Comparison of ENCODE assay signal across 3 cellular contexts in the genomic region with DNA sequence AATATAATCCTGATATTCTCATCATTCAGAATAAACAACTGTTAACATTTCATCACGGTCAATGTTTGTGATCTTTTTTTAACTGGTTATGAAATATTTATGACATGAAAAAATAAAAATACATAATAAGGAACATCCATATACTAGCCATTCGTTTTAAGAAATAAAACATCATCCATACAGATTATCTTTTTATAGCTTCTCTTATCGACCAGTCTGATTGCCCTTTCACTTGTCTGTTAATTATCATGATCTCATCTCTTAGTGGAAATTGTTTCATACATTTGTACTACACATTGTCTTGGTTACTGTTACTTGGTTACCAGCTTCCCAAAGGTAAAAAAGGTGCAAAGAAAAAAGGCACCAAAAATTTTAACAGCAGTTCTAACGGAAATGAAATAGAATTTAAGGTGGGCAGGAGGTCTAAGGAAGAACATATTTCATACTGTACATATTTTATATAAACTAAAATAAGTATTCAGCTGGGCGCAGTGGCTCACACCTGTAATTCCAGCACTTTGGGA.
TF ChIP-seq lines count a peak whose summit lies in the region.

No MANE protein-coding gene starts in this region.

TF ChIP-seq in A549, 52 proteins besides CTCF, POLR2A, EP300 and RAD21:
- TF ChIP-seq ZSCAN20 (CRISPR knock-in tag; IDR thresholded peaks at IDR 0.05) = no peak
TF ChIP-seq in A549: peak in this region for 0.

TF ChIP-seq in HEK293, 187 proteins besides CTCF, POLR2A, EP300 and RAD21 (continues in another document):
- TF ChIP-seq ZNF704 (tag by site-specific recombination; IDR thresholded peaks at IDR 0.05) (no peak), KLF16 (tag by site-specific recombination; IDR thresholded peaks at IDR 0.05) (no peak), ZNF544 (tag by site-specific recombination; IDR thresholded peaks at IDR 0.05) (no peak), ZBTB6 (tag by site-specific recombination; IDR thresholded peaks at IDR 0.05) (no peak), ZNF624 (tag by site-specific recombination; IDR thresholded peaks at IDR 0.05) (no peak), ZNF776 (tag by site-specific recombination; IDR thresholded peaks at IDR 0.05; ENCODE audit: borderline replicate concordance) (no peak), ZNF529 (tag by site-specific recombination; IDR thresholded peaks at IDR 0.05; ENCODE audit: insufficient replicate concordance) (no peak), ZXDB (tag by site-specific recombination; IDR thresholded peaks at IDR 0.05) (no peak), ZNF350 (tag by site-specific recombination; IDR thresholded peaks at IDR 0.05) (no peak), ZSCAN18 (tag by site-specific recombination; IDR thresholded peaks at IDR 0.05) (no peak), FEZF1 (tag by site-specific recombination; IDR thresholded peaks at IDR 0.05) (peak; percentile 74), ZNF184 (tag by site-specific recombination; IDR thresholded peaks at IDR 0.05) (no peak), ZNF24 (tag by site-specific recombination; IDR thresholded peaks at IDR 0.05) (no peak)
- TF ChIP-seq, protein P1, sequence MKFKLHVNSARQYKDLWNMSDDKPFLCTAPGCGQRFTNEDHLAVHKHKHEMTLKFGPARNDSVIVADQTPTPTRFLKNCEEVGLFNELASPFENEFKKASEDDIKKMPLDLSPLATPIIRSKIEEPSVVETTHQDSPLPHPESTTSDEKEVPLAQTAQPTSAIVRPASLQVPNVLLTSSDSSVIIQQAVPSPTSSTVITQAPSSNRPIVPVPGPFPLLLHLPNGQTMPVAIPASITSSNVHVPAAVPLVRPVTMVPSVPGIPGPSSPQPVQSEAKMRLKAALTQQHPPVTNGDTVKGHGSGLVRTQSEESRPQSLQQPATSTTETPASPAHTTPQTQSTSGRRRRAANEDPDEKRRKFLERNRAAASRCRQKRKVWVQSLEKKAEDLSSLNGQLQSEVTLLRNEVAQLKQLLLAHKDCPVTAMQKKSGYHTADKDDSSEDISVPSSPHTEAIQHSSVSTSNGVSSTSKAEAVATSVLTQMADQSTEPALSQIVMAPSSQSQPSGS (tag by site-specific recombination; IDR thresholded peaks at IDR 0.05; ENCODE audit: low read depth) = peak; percentile 45
- TF ChIP-seq, protein P2, sequence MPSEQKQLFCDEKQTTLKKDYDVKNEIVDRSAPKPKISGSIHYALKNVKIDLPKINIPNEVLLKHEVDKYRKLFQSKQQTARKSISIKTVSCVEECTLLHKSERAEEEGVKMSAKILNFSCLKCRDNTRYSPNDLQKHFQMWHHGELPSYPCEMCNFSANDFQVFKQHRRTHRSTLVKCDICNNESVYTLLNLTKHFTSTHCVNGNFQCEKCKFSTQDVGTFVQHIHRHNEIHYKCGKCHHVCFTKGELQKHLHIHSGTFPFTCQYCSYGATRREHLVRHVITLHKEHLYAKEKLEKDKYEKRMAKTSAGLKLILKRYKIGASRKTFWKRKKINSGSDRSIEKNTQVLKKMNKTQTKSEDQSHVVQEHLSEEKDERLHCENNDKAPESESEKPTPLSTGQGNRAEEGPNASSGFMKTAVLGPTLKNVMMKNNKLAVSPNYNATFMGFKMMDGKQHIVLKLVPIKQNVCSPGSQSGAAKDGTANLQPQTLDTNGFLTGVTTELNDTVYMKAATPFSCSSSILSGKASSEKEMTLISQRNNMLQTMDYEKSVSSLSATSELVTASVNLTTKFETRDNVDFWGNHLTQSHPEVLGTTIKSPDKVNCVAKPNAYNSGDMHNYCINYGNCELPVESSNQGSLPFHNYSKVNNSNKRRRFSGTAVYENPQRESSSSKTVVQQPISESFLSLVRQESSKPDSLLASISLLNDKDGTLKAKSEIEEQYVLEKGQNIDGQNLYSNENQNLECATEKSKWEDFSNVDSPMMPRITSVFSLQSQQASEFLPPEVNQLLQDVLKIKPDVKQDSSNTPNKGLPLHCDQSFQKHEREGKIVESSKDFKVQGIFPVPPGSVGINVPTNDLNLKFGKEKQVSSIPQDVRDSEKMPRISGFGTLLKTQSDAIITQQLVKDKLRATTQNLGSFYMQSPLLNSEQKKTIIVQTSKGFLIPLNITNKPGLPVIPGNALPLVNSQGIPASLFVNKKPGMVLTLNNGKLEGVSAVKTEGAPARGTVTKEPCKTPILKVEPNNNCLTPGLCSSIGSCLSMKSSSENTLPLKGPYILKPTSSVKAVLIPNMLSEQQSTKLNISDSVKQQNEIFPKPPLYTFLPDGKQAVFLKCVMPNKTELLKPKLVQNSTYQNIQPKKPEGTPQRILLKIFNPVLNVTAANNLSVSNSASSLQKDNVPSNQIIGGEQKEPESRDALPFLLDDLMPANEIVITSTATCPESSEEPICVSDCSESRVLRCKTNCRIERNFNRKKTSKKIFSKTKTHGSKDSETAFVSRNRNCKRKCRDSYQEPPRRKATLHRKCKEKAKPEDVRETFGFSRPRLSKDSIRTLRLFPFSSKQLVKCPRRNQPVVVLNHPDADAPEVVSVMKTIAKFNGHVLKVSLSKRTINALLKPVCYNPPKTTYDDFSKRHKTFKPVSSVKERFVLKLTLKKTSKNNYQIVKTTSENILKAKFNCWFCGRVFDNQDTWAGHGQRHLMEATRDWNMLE (tag by site-specific recombination; conservative IDR thresholded peaks at IDR 0.05; ENCODE audit: low read depth) = no peak

TF ChIP-seq in K562, 482 proteins besides CTCF, POLR2A, EP300 and RAD21 (continued from another document):
- TF ChIP-seq RFX5 (IDR thresholded peaks at IDR 0.05; ENCODE audit: low read depth, low read length) (no peak), SMAD1 (IDR thresholded peaks at IDR 0.05; ENCODE audit: low read depth, low read length, partially characterized antibody) (no peak)
